1 cellular context compared by ENCODE assay signal in genomic region chr22:30539368-30539767, GRCh38.
A peak's percentile ranks its signal among the peaks of the same experiment; 100 is the strongest.
TF ChIP-seq lines count a peak whose summit lies in the region.

No MANE protein-coding gene starts in this region.

TF ChIP-seq in HepG2, 621 proteins besides CTCF, POLR2A, EP300 and RAD21:
- TF ChIP-seq ZNF768 (CRISPR knock-in tag; IDR thresholded peaks at IDR 0.05): peak; percentile 85
- no peak for TF ChIP-seq GTF3A (CRISPR knock-in tag; conservative IDR thresholded peaks at IDR 0.05)
- no peak for TF ChIP-seq PBX2 (CRISPR knock-in tag; IDR thresholded peaks at IDR 0.05)
